In genomic region chr11:13861411-13861810, GRCh38 we compare ENCODE assay signal across 17 cellular contexts.
DNase-seq lines count a peak whose midpoint lies in the region; ATAC-seq lines count a peak whose summit lies in the region.
"Had no signal": no experiment of that assay in that cellular context is flagged by ENCODE, and none has a peak within 500 bp of the region (broad histone marks: within the 10 kb centered on the region; RNA-seq: fewer than 3 reads in every experiment).

No MANE protein-coding gene starts in this region.

- H3K27ac Mint-ChIP-seq in activated naive CD4-positive, alpha-beta T cell treated with anti-CD3 and anti-CD28 coated beads, Interleukin-2, amount 50 U/mL, for 24 hours, result peak overlapping the region; percentile 23
- peak overlapping the region; percentile 58 for H3K27ac Mint-ChIP-seq in activated T-helper 17 cell treated with anti-CD3 and anti-CD28 coated beads, Interleukin-2, amount 50 U/mL, for 72 hours
- peak overlapping the region; percentile 16 for H3K27ac Mint-ChIP-seq in stimulated activated naive B cell treated with anti-CD40 and anti-IgM and Interleukin-4, amounts not matched to agents 10 μg/mL and 1 μg/mL and 100 μg/mL, for 72 hours
- H3K27ac Mint-ChIP-seq: T-helper 2 cell treated with Interferon-gamma antibody and Interleukin-4, amounts not matched to agents 5 μg/mL and 100 μg/mL, for 36 hours had no signal

- intact Hi-C loops in posterior vena cava (cut with DNase I), result no loop called here

- ATAC-seq in HG02981 (IDR thresholded peaks at IDR 0.05; ENCODE audit: unreplicated experiment), result peak; percentile 56
- no peak for ATAC-seq in activated T-helper 17 cell treated with anti-CD3 and anti-CD28 coated beads, Interleukin-2, amount 50 U/mL, for 72 hours (replicated peaks)
- ATAC-seq in stimulated activated naive B cell treated with anti-CD40 and anti-IgM and Interleukin-4, amounts not matched to agents 10 μg/mL and 1 μg/mL and 100 μg/mL, for 72 hours (replicated peaks), result peak in 1 of 2 donors; percentile 41
- ATAC-seq: left lobe of liver, mucosa of descending colon, Right ventricle myocardium inferior had no signal

- DNase-seq in activated naive CD4-positive, alpha-beta T cell treated with Interleukin-2 at 50 U/mL for 16 hours, result no peak
- DNase-seq in stimulated activated naive B cell treated with anti-CD40 and anti-IgM and Interleukin-4, amounts not matched to agents 10 μg/mL and 1 μg/mL and 100 μg/mL, for 72 hours, result no peak
- no peak for DNase-seq in stimulated activated CD4-positive, alpha-beta T cell treated with anti-CD3 and anti-CD28 coated beads, Interleukin-2, amount 100 ng/mL, for 24 hours
- DNase-seq in HuH-7.5 (ENCODE audit: low spot score) (no peak), posterior vena cava (ENCODE audit: low spot score) (no peak)
- DNase-seq: foreskin fibroblast, KBM-7, mucosa of descending colon, NCI-H2171 treated with DMSO at 0.1 percent for 48 hours, nucleus accumbens, sigmoid colon had no signal

- no peaks in the 10 kb centered on the region for H3K27me3 Mint-ChIP-seq in activated naive CD4-positive, alpha-beta T cell treated with anti-CD3 and anti-CD28 coated beads, Interleukin-2, amount 50 U/mL, for 24 hours
- H3K27me3 Mint-ChIP-seq in activated T-helper 17 cell treated with anti-CD3 and anti-CD28 coated beads, Interleukin-2, amount 50 U/mL, for 72 hours, result no peaks in the 10 kb centered on the region
- H3K27me3 Mint-ChIP-seq in stimulated activated naive B cell treated with anti-CD40 and anti-IgM and Interleukin-4, amounts not matched to agents 10 μg/mL and 1 μg/mL and 100 μg/mL, for 72 hours, result no peaks in the 10 kb centered on the region

- peaks cover 33% of the 10 kb centered on the region for H3K4me1 Mint-ChIP-seq in activated naive CD4-positive, alpha-beta T cell treated with anti-CD3 and anti-CD28 coated beads, Interleukin-2, amount 50 U/mL, for 24 hours
- H3K4me1 Mint-ChIP-seq in activated T-helper 17 cell treated with anti-CD3 and anti-CD28 coated beads, Interleukin-2, amount 50 U/mL, for 72 hours, result peaks cover 8% of the 10 kb centered on the region
- H3K4me1 Mint-ChIP-seq in stimulated activated naive B cell treated with anti-CD40 and anti-IgM and Interleukin-4, amounts not matched to agents 10 μg/mL and 1 μg/mL and 100 μg/mL, for 72 hours, result peaks cover 17 to 19% of the 10 kb centered on the region in 2 donors

- H3K36me3 Mint-ChIP-seq in activated naive CD4-positive, alpha-beta T cell treated with anti-CD3 and anti-CD28 coated beads, Interleukin-2, amount 50 U/mL, for 24 hours, result no peaks in the 10 kb centered on the region
- H3K36me3 Mint-ChIP-seq in activated T-helper 17 cell treated with anti-CD3 and anti-CD28 coated beads, Interleukin-2, amount 50 U/mL, for 72 hours (ENCODE audit: low read depth), result no peaks in the 10 kb centered on the region
- peaks cover 0 to 3% of the 10 kb centered on the region in 2 donors for H3K36me3 Mint-ChIP-seq in stimulated activated naive B cell treated with anti-CD40 and anti-IgM and Interleukin-4, amounts not matched to agents 10 μg/mL and 1 μg/mL and 100 μg/mL, for 72 hours

- H3K4me3 Mint-ChIP-seq in activated naive CD4-positive, alpha-beta T cell treated with anti-CD3 and anti-CD28 coated beads, Interleukin-2, amount 50 U/mL, for 24 hours, result peak overlapping the region; percentile 43
- no peak overlapping the region for H3K4me3 Mint-ChIP-seq in activated T-helper 17 cell treated with anti-CD3 and anti-CD28 coated beads, Interleukin-2, amount 50 U/mL, for 72 hours
- H3K4me3 Mint-ChIP-seq in stimulated activated naive B cell treated with anti-CD40 and anti-IgM and Interleukin-4, amounts not matched to agents 10 μg/mL and 1 μg/mL and 100 μg/mL, for 72 hours, result no peak overlapping the region
- H3K4me3 Mint-ChIP-seq: T-helper 2 cell treated with Interferon-gamma antibody and Interleukin-4, amounts not matched to agents 5 μg/mL and 100 μg/mL, for 36 hours had no signal

- H3K9me3 Mint-ChIP-seq in activated naive CD4-positive, alpha-beta T cell treated with anti-CD3 and anti-CD28 coated beads, Interleukin-2, amount 50 U/mL, for 24 hours, result no peaks in the 10 kb centered on the region
- H3K9me3 Mint-ChIP-seq in activated T-helper 17 cell treated with anti-CD3 and anti-CD28 coated beads, Interleukin-2, amount 50 U/mL, for 72 hours, result peaks cover 4% of the 10 kb centered on the region
- peaks cover 2 to 3% of the 10 kb centered on the region in 2 donors for H3K9me3 Mint-ChIP-seq in stimulated activated naive B cell treated with anti-CD40 and anti-IgM and Interleukin-4, amounts not matched to agents 10 μg/mL and 1 μg/mL and 100 μg/mL, for 72 hours
